8 cellular contexts compared by ENCODE assay signal in genomic region chrX:118528089-118528753, GRCh38. TPM values are rescaled to one million over a fixed set of nuclear protein-coding genes. Genes with fewer than 3 reads are reported as not detected.
DNase-seq lines count a peak whose midpoint lies in the region; ATAC-seq and TF ChIP-seq lines count a peak whose summit lies in the region.

No MANE protein-coding gene starts in this region.

- H3K36me3 ChIP-seq in CD8-positive, alpha-beta memory T cell (ENCODE audit: insufficient read depth, low read length) = no peaks in the 10 kb centered on the region
- no peaks in the 10 kb centered on the region for H3K36me3 ChIP-seq in PC-9 (ENCODE audit: low read depth)

- no peaks in the 10 kb centered on the region for H3F3A ChIP-seq in PC-9 (ENCODE audit: insufficient read depth, low read depth)

- H4K20me1 ChIP-seq in PC-9 (ENCODE audit: insufficient read depth) = no peaks in the 10 kb centered on the region

- TF ChIP-seq CTCF in NB4 (IDR thresholded peaks at IDR 0.05; ENCODE audit: low read depth, low read length) (no peak), omental fat pad (IDR thresholded peaks at IDR 0.05) (no peak), PC-9 (conservative IDR thresholded peaks at IDR 0.05) (no peak)

- no peak overlapping the region for H3K4me2 ChIP-seq in PC-9

- H3K9me3 Mint-ChIP-seq in CD8-positive, alpha-beta memory T cell = no peaks in the 10 kb centered on the region
- H3K9me3 Mint-ChIP-seq in activated T-helper 1 cell treated with anti-CD3 and anti-CD28 coated beads, Interleukin-12 subunit alpha, Interleukin-12 subunit beta, Interleukin-2, Interleukin-4 antibody, amounts not matched to agents 30 ng/mL and 10 ng/mL and 1 ng/mL, durations not matched to agents 14 hours and 24 hours and 36 hours = no peaks in the 10 kb centered on the region

- H2AFZ ChIP-seq in PC-9 = no peak overlapping the region

- H3K27ac ChIP-seq in CD8-positive, alpha-beta memory T cell (ENCODE audit: low read depth, low read length) = peak overlapping the region; percentile 82
- H3K27ac ChIP-seq in PC-9 = no peak overlapping the region

- no peaks in the 10 kb centered on the region for H3K79me2 ChIP-seq in PC-9 (ENCODE audit: low read depth)

- H3K27me3 ChIP-seq in CD8-positive, alpha-beta memory T cell (ENCODE audit: insufficient read depth, low read length, poor library complexity, severe bottlenecking) = no peaks in the 10 kb centered on the region
- no peaks in the 10 kb centered on the region for H3K27me3 ChIP-seq in PC-9 (ENCODE audit: insufficient read depth, low read depth)

- peaks cover 0 to 4% (median 0%) of the 10 kb centered on the region in 3 donors for H3K36me3 Mint-ChIP-seq in CD8-positive, alpha-beta memory T cell
- H3K36me3 Mint-ChIP-seq in activated T-helper 1 cell treated with anti-CD3 and anti-CD28 coated beads, Interleukin-12 subunit alpha, Interleukin-12 subunit beta, Interleukin-2, Interleukin-4 antibody, amounts not matched to agents 30 ng/mL and 10 ng/mL and 1 ng/mL, durations not matched to agents 14 hours and 24 hours and 36 hours (ENCODE audit: low read depth) = peaks cover 10% of the 10 kb centered on the region

- H3K27ac Mint-ChIP-seq in CD8-positive, alpha-beta memory T cell = peak overlapping the region; percentile 89 to 99 (median 96)
- peak overlapping the region; percentile 97 for H3K27ac Mint-ChIP-seq in activated T-helper 1 cell treated with anti-CD3 and anti-CD28 coated beads, Interleukin-12 subunit alpha, Interleukin-12 subunit beta, Interleukin-2, Interleukin-4 antibody, amounts not matched to agents 30 ng/mL and 10 ng/mL and 1 ng/mL, durations not matched to agents 14 hours and 24 hours and 36 hours

- no peak for TF ChIP-seq POLR2A in NB4 (IDR thresholded peaks at IDR 0.05; ENCODE audit: extremely low read depth, insufficient read length)

- H3K4me1 Mint-ChIP-seq in CD8-positive, alpha-beta memory T cell = peaks cover 60 to 85% (median 84%) of the 10 kb centered on the region in 3 donors
- H3K4me1 Mint-ChIP-seq in activated T-helper 1 cell treated with anti-CD3 and anti-CD28 coated beads, Interleukin-12 subunit alpha, Interleukin-12 subunit beta, Interleukin-2, Interleukin-4 antibody, amounts not matched to agents 30 ng/mL and 10 ng/mL and 1 ng/mL, durations not matched to agents 14 hours and 24 hours and 36 hours (ENCODE audit: low read depth) = peaks cover 73% of the 10 kb centered on the region

- peak overlapping the region; percentile 78 for H3K4me3 ChIP-seq in CD8-positive, alpha-beta memory T cell (ENCODE audit: low read length)
- peak overlapping the region; percentile 63 for H3K4me3 ChIP-seq in NB4 (ENCODE audit: low read depth, low read length)
- H3K4me3 ChIP-seq in PC-9 = no peak overlapping the region

- H3K9me2 ChIP-seq in PC-9 (ENCODE audit: insufficient read depth) = no peaks in the 10 kb centered on the region

- peaks cover 0 to 4% of the 10 kb centered on the region in 2 donors for H3K27me3 Mint-ChIP-seq in CD8-positive, alpha-beta memory T cell
- no peaks in the 10 kb centered on the region for H3K27me3 Mint-ChIP-seq in activated T-helper 1 cell treated with anti-CD3 and anti-CD28 coated beads, Interleukin-12 subunit alpha, Interleukin-12 subunit beta, Interleukin-2, Interleukin-4 antibody, amounts not matched to agents 30 ng/mL and 10 ng/mL and 1 ng/mL, durations not matched to agents 14 hours and 24 hours and 36 hours (ENCODE audit: insufficient read depth)

- ATAC-seq in GM21576 (IDR thresholded peaks at IDR 0.05; ENCODE audit: unreplicated experiment) (peak; percentile 70), omental fat pad (ENCODE audit: low FRiP score) (no peak)

- peaks cover 78% of the 10 kb centered on the region for H3K4me1 ChIP-seq in CD8-positive, alpha-beta memory T cell (ENCODE audit: insufficient read depth, low read length)
- H3K4me1 ChIP-seq in PC-9 (replicated peaks; ENCODE audit: insufficient read depth) = no peaks in the 10 kb centered on the region

- CTCF ChIA-PET in CD8-positive, alpha-beta memory T cell (lab: Charles Lee) = interaction anchor here (0.5 to 2.0 kb wide), 4 partner anchors 29 to 78 kb away, joined by 3 to 9 read pairs (median 6); partner anchors contain the start of gene DOCK11
- CTCF ChIA-PET in PC-9 (lab: Charles Lee) = no interaction called here

- H3K9me3 ChIP-seq in CD8-positive, alpha-beta memory T cell (ENCODE audit: low read length) = no peaks in the 10 kb centered on the region
- no peaks in the 10 kb centered on the region for H3K9me3 ChIP-seq in PC-9 (ENCODE audit: insufficient read depth, low read depth)

- intact Hi-C loops in activated T-helper 1 cell treated with anti-CD3 and anti-CD28 coated beads, Interleukin-12 subunit alpha, Interleukin-12 subunit beta, Interleukin-2, Interleukin-4 antibody, amounts not matched to agents 30 ng/mL and 10 ng/mL and 1 ng/mL, durations not matched to agents 14 hours and 24 hours and 36 hours (cut with micrococcal nuclease) = loop anchor here (1.0 to 2.0 kb wide), 3 partner anchors 8 to 181 kb away; partner anchors contain the start of genes DOCK11 and WDR44
- intact Hi-C loops in PC-9 (cut with micrococcal nuclease; ENCODE audit: unreplicated experiment) = no loop called here

- peak; percentile 36 to 71 (median 63) for DNase-seq in CD8-positive, alpha-beta memory T cell
- peak; percentile 40 for DNase-seq in NB4 (ENCODE audit: low read depth)
- peak; percentile 49 for DNase-seq in activated T-helper 1 cell treated with anti-CD3 and anti-CD28 coated beads, Interleukin-12 subunit alpha, Interleukin-12 subunit beta, Interleukin-2, Interleukin-4 antibody, amounts not matched to agents 30 ng/mL and 10 ng/mL and 1 ng/mL, durations not matched to agents 14 hours and 24 hours and 36 hours (ENCODE audit: low spot score)
- peak; percentile 52 to 54 for DNase-seq in stimulated activated CD4-positive, alpha-beta T cell treated with anti-CD3 and anti-CD28 coated beads, Interleukin-2, amount 100 ng/mL, for 24 hours
- no peak for DNase-seq in omental fat pad (ENCODE audit: low spot score)
- no peak for DNase-seq in PC-9
- no peak for DNase-seq in NAMALWA (ENCODE audit: low spot score)

- H3K4me3 Mint-ChIP-seq in CD8-positive, alpha-beta memory T cell = peak overlapping the region; percentile 83 to 95 (median 87)
- H3K4me3 Mint-ChIP-seq in activated T-helper 1 cell treated with anti-CD3 and anti-CD28 coated beads, Interleukin-12 subunit alpha, Interleukin-12 subunit beta, Interleukin-2, Interleukin-4 antibody, amounts not matched to agents 30 ng/mL and 10 ng/mL and 1 ng/mL, durations not matched to agents 14 hours and 24 hours and 36 hours = peak overlapping the region; percentile 83

- BruUV-seq in PC-9 (replicated peaks; lab: Mats Ljungman, UMichigan) = no TSS peak

- POLR2A ChIA-PET in CD8-positive, alpha-beta memory T cell (lab: Charles Lee) = interaction anchor here (1.4 to 2.8 kb wide), 2 partner anchors 25 to 32 kb away, joined by 4 to 33 read pairs; partner anchors contain the start of gene DOCK11
- POLR2A ChIA-PET in PC-9 (lab: Charles Lee; ENCODE audit: unreplicated experiment) = interaction anchor here (0.6 to 0.7 kb wide), 2 partner anchors 10 to 32 kb away, joined by 4 read pairs; no protein-coding TSS in a partner anchor

RNA-seq across cellular contexts. Expression of gene DOCK11, which starts 32.6 kb away (rescaled TPM):
- total RNA-seq in CD8-positive, alpha-beta memory T cell = 10 to 100 TPM; 49.4 to 50.1 TPM
- 37.8 TPM for polyA plus RNA-seq in CD8-positive, alpha-beta memory T cell
- 28.6 and 30.1 TPM in 2 replicates for total RNA-seq in activated T-helper 1 cell treated with anti-CD3 and anti-CD28 coated beads, Interleukin-12 subunit alpha, Interleukin-12 subunit beta, Interleukin-2, Interleukin-4 antibody, amounts not matched to agents 30 ng/mL and 10 ng/mL and 1 ng/mL, durations not matched to agents 14 hours and 24 hours and 36 hours
- total RNA-seq in omental fat pad (100 to 1,000 TPM in 1 of 4 donors, 10 to 100 TPM in 3; 62.1 to 156 (median 76.3) TPM), PC-9 (2021) (9.0 and 11.1 TPM in 2 replicates)

Comparison
In these comparisons a context has a peak if more than half of its experiments do, and no peak if none do; other contexts are left out.
1. DNase-seq: peak in CD8-positive, alpha-beta memory T cell (5 of 5), NB4 (single experiment), activated T-helper 1 cell treated with anti-CD3 and anti-CD28 coated beads, Interleukin-12 subunit alpha, Interleukin-12 subunit beta, Interleukin-2, Interleukin-4 antibody, amounts not matched to agents 30 ng/mL and 10 ng/mL and 1 ng/mL, durations not matched to agents 14 hours and 24 hours and 36 hours (single experiment) and stimulated activated CD4-positive, alpha-beta T cell treated with anti-CD3 and anti-CD28 coated beads, Interleukin-2, amount 100 ng/mL, for 24 hours (2 of 2); none in omental fat pad (single experiment), PC-9 (0 of 2) and NAMALWA (single experiment).